8 cellular contexts compared by ENCODE assay signal in the genomic region with DNA sequence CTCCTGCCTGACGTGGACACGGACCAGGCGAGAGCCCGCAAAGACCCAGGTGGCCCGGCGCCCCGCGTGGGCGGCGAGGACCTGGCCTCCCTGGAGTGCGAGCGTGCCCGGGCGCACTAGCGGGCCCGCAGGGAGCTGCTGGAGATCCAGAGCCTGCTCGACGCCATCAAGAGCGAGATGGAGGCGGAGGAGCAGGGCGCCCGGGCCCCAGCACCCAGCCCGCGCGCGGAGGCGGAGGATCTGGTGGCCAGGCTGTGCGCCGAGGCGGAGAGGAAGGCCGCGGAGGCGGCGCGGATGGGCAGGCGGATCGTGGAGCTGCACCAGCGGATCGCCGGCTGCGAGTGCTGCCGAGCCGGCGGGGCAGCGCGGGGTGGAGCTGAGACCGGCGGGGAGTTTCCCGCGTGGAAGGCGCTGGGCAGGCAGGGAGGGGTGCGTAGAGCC. TPM values are rescaled to one million over a fixed set of nuclear protein-coding genes. Genes with fewer than 3 reads are reported as not detected.
DNase-seq lines count a peak whose midpoint lies in the region; ATAC-seq and TF ChIP-seq lines count a peak whose summit lies in the region.

No MANE protein-coding gene starts in this region.

- H3K4me3 ChIP-seq in aorta (ENCODE audit: low read length in 2 of 2) = peak overlapping the region in 1 of 2 donors; percentile 37

- peaks cover 3% of the 10 kb centered on the region for H3K9me3 Mint-ChIP-seq in osteocyte (ENCODE audit: unreplicated experiment)

- H3K27ac Mint-ChIP-seq in osteocyte (ENCODE audit: unreplicated experiment) = no peak overlapping the region

- ATAC-seq in aorta (ENCODE audit: low FRiP score) = peak; percentile 89

- H3K4me1 ChIP-seq in aorta (ENCODE audit: control insufficient read depth in 1 of 2, insufficient read depth in 2 of 2, low read length in 2 of 2) = no peaks in the 10 kb centered on the region

- H3K36me3 Mint-ChIP-seq in osteocyte (ENCODE audit: unreplicated experiment) = peaks cover 2% of the 10 kb centered on the region

- WGBS in aorta, 2 donors = 2% methylated on average over 51 to 52 of the region's 52 CpGs

- intact Hi-C loops in aorta (cut with DNase I) = no loop called here

- H3K4me1 Mint-ChIP-seq in osteocyte (ENCODE audit: unreplicated experiment) = no peaks in the 10 kb centered on the region

- H3K9me3 ChIP-seq in aorta (ENCODE audit: control insufficient read depth, low read length) = no peaks in the 10 kb centered on the region

- H3K27ac ChIP-seq in aorta (ENCODE audit: low read depth in 1 of 2, low read length in 2 of 2) = peak overlapping the region in 1 of 2 donors; percentile 9

- TF ChIP-seq CTCF in osteocyte (IDR thresholded peaks at IDR 0.05) = no peak

- peak overlapping the region; percentile 26 for H3K4me3 Mint-ChIP-seq in osteocyte (ENCODE audit: unreplicated experiment)

- no peaks in the 10 kb centered on the region for H3K27me3 ChIP-seq in aorta (ENCODE audit: control insufficient read depth in 1 of 2, insufficient read depth in 2 of 2, low read length in 1 of 2)

- peak; percentile 74 for DNase-seq in GM03348 (ENCODE audit: low spot score)
- DNase-seq in activated T-cell treated with anti-CD3 and anti-CD28 coated beads for 48 hours (ENCODE audit: low read depth) = peak; percentile 39
- peak; percentile 52 for DNase-seq in fibroblast of gingiva (ENCODE audit: low read depth)
- no peak for DNase-seq in osteocyte (ENCODE audit: extremely low spot score, unreplicated experiment)
- DNase-seq in aorta = peak; percentile 75 to 87
- no peak for DNase-seq in putamen (ENCODE audit: low spot score)
- DNase-seq in SIG-M5 treated with dmso at 0.1 percent for 504 hours (lab: John Stamatoyannopoulos, UW; ENCODE audit: unreplicated experiment) = no peak
- DNase-seq in NCI-H526 (lab: John Stamatoyannopoulos, UW) = no peak

- no peaks in the 10 kb centered on the region for H3K36me3 ChIP-seq in aorta (ENCODE audit: control insufficient read depth in 1 of 2, insufficient read depth in 2 of 2, low read length in 1 of 2)

- no peaks in the 10 kb centered on the region for H3K27me3 Mint-ChIP-seq in osteocyte (ENCODE audit: unreplicated experiment)

RNA-seq across cellular contexts. Expression of a gene that starts 18.2 kb away (rescaled TPM):
- total RNA-seq in osteocyte = 310 and 312 TPM in 2 replicates
- total RNA-seq in aorta = 100 to 1,000 TPM; 244 to 263 TPM
- polyA plus RNA-seq in aorta = 100 to 1,000 TPM; 326 to 419 TPM

RNA-seq across cellular contexts. Expression of a gene that starts 35.0 kb away (rescaled TPM):
- total RNA-seq in osteocyte (not detected in 2 replicates), aorta (1 to 10 TPM; 1.9 to 7.2 TPM)
- 10 to 100 TPM in 1 of 2 donors, 1 to 10 TPM in 1; 4.3 to 17.2 TPM for polyA plus RNA-seq in aorta

RNA-seq across cellular contexts. Expression of a gene that starts 51.0 kb away (rescaled TPM):
- 58.6 and 58.8 TPM in 2 replicates for total RNA-seq in osteocyte
- 10 to 100 TPM; 38.3 to 43.6 TPM for total RNA-seq in aorta
- 10 to 100 TPM; 47.8 to 91.0 TPM for polyA plus RNA-seq in aorta

RNA-seq across cellular contexts. Expression of a gene that starts 57.3 kb away (rescaled TPM):
- total RNA-seq in osteocyte (14.9 and 16.1 TPM in 2 replicates), aorta (10 to 100 TPM; 10.8 to 12.5 TPM)
- 1 to 10 TPM; 8.6 to 8.8 TPM for polyA plus RNA-seq in aorta

Comparison
In these comparisons a context has a peak if more than half of its experiments do, and no peak if none do; other contexts are left out.
1. DNase-seq: peak in GM03348 (single experiment), activated T-cell treated with anti-CD3 and anti-CD28 coated beads for 48 hours (single experiment), fibroblast of gingiva (single experiment) and aorta (2 of 2); none in osteocyte (single experiment), putamen (single experiment), SIG-M5 treated with dmso at 0.1 percent for 504 hours (single experiment) and NCI-H526 (0 of 2).